9 cellular contexts compared by ENCODE assay signal in genomic region chr2:35428548-35428947, GRCh38.
DNase-seq lines count a peak whose midpoint lies in the region; ATAC-seq and TF ChIP-seq lines count a peak whose summit lies in the region.
"Had no signal": no experiment of that assay in that cellular context is flagged by ENCODE, and none has a peak within 500 bp of the region (broad histone marks: within the 10 kb centered on the region; RNA-seq: fewer than 3 reads in every experiment).

No MANE protein-coding gene starts in this region.

- H3K4me3 ChIP-seq in SJCRH30 = no peak overlapping the region

- peak; percentile 8 to 22 for DNase-seq in activated T-cell treated with anti-CD3 and anti-CD28 coated beads, Interleukin-2, amount 50 U/mL, for 72 hours
- no peak for DNase-seq in activated T-cell treated with anti-CD3 and anti-CD28 coated beads for 4 hours
- peak; percentile 60 to 81 for DNase-seq in SJCRH30
- peak; percentile 74 for DNase-seq in glutamatergic neuron
- no peak for DNase-seq in stimulated activated naive B cell treated with anti-CD40 and anti-IgM and Interleukin-4, amounts not matched to agents 10 μg/mL and 1 μg/mL and 100 μg/mL, for 72 hours
- DNase-seq in NCI-H748 treated with DMSO at 0.1 percent for 48 hours (lab: John Stamatoyannopoulos, UW) = no peak
- DNase-seq in NCI-H1417 treated with DMSO at 0.1 percent for 48 hours (lab: John Stamatoyannopoulos, UW) = no peak

- no peaks in the 10 kb centered on the region for H3K27me3 Mint-ChIP-seq in activated T-cell treated with anti-CD3 and anti-CD28 coated beads, Interleukin-2, amount 50 U/mL, for 72 hours (ENCODE audit: low read depth)
- H3K27me3 Mint-ChIP-seq in glutamatergic neuron (ENCODE audit: unreplicated experiment) = peaks cover 1% of the 10 kb centered on the region
- H3K27me3 Mint-ChIP-seq in stimulated activated naive B cell treated with anti-CD40 and anti-IgM and Interleukin-4, amounts not matched to agents 10 μg/mL and 1 μg/mL and 100 μg/mL, for 72 hours = no peaks in the 10 kb centered on the region
- H3K27me3 Mint-ChIP-seq: activated naive CD8-positive, alpha-beta T cell had no signal

- H3K4me1 Mint-ChIP-seq in activated T-cell treated with anti-CD3 and anti-CD28 coated beads, Interleukin-2, amount 50 U/mL, for 72 hours (ENCODE audit: low read depth) = no peaks in the 10 kb centered on the region
- no peaks in the 10 kb centered on the region for H3K4me1 Mint-ChIP-seq in glutamatergic neuron (ENCODE audit: low read depth, unreplicated experiment)
- H3K4me1 Mint-ChIP-seq in stimulated activated naive B cell treated with anti-CD40 and anti-IgM and Interleukin-4, amounts not matched to agents 10 μg/mL and 1 μg/mL and 100 μg/mL, for 72 hours = peaks cover 0 to 2% of the 10 kb centered on the region in 2 donors

- peaks cover 0 to 7% of the 10 kb centered on the region in 2 donors for H3K9me3 Mint-ChIP-seq in activated T-cell treated with anti-CD3 and anti-CD28 coated beads, Interleukin-2, amount 50 U/mL, for 72 hours
- no peaks in the 10 kb centered on the region for H3K9me3 Mint-ChIP-seq in glutamatergic neuron (ENCODE audit: unreplicated experiment)
- no peaks in the 10 kb centered on the region for H3K9me3 Mint-ChIP-seq in stimulated activated naive B cell treated with anti-CD40 and anti-IgM and Interleukin-4, amounts not matched to agents 10 μg/mL and 1 μg/mL and 100 μg/mL, for 72 hours

- no peak overlapping the region for H3K27ac Mint-ChIP-seq in activated T-cell treated with anti-CD3 and anti-CD28 coated beads, Interleukin-2, amount 50 U/mL, for 72 hours
- H3K27ac Mint-ChIP-seq in glutamatergic neuron (ENCODE audit: unreplicated experiment) = no peak overlapping the region
- H3K27ac Mint-ChIP-seq in stimulated activated naive B cell treated with anti-CD40 and anti-IgM and Interleukin-4, amounts not matched to agents 10 μg/mL and 1 μg/mL and 100 μg/mL, for 72 hours = no peak overlapping the region
- H3K27ac Mint-ChIP-seq: activated naive CD8-positive, alpha-beta T cell had no signal

- no peak overlapping the region for H3K4me3 Mint-ChIP-seq in activated T-cell treated with anti-CD3 and anti-CD28 coated beads, Interleukin-2, amount 50 U/mL, for 72 hours
- H3K4me3 Mint-ChIP-seq in glutamatergic neuron (ENCODE audit: unreplicated experiment) = no peak overlapping the region
- H3K4me3 Mint-ChIP-seq in stimulated activated naive B cell treated with anti-CD40 and anti-IgM and Interleukin-4, amounts not matched to agents 10 μg/mL and 1 μg/mL and 100 μg/mL, for 72 hours = no peak overlapping the region
- H3K4me3 Mint-ChIP-seq: activated naive CD8-positive, alpha-beta T cell had no signal

- no peaks in the 10 kb centered on the region for H3K36me3 Mint-ChIP-seq in activated T-cell treated with anti-CD3 and anti-CD28 coated beads, Interleukin-2, amount 50 U/mL, for 72 hours (ENCODE audit: insufficient read depth in 2 of 2)
- no peaks in the 10 kb centered on the region for H3K36me3 Mint-ChIP-seq in glutamatergic neuron (ENCODE audit: unreplicated experiment)
- no peaks in the 10 kb centered on the region for H3K36me3 Mint-ChIP-seq in stimulated activated naive B cell treated with anti-CD40 and anti-IgM and Interleukin-4, amounts not matched to agents 10 μg/mL and 1 μg/mL and 100 μg/mL, for 72 hours
- H3K36me3 Mint-ChIP-seq: activated naive CD8-positive, alpha-beta T cell had no signal

- no peaks in the 10 kb centered on the region for H3K27me3 ChIP-seq in SJCRH30

- TF ChIP-seq CTCF in glutamatergic neuron (IDR thresholded peaks at IDR 0.05; ENCODE audit: partially characterized antibody, unreplicated experiment) = peak; percentile 79

- no peaks in the 10 kb centered on the region for H3K4me1 ChIP-seq in SJCRH30

- no peak overlapping the region for H3K27ac ChIP-seq in SJCRH30

- no peaks in the 10 kb centered on the region for H3K36me3 ChIP-seq in SJCRH30

- no peaks in the 10 kb centered on the region for H3K9me3 ChIP-seq in SJCRH30 (replicated peaks)

- ATAC-seq in activated T-cell treated with anti-CD3 and anti-CD28 coated beads, Interleukin-2, amount 50 U/mL, for 72 hours (replicated peaks in 1 of 2) = no peak
- peak; percentile 64 for ATAC-seq in HG03025 (IDR thresholded peaks at IDR 0.05; ENCODE audit: low FRiP score, unreplicated experiment)
- peak; percentile 38 to 56 for ATAC-seq in stimulated activated naive B cell treated with anti-CD40 and anti-IgM and Interleukin-4, amounts not matched to agents 10 μg/mL and 1 μg/mL and 100 μg/mL, for 72 hours (replicated peaks)

Comparison
In these comparisons a context has a peak if more than half of its experiments do, and no peak if none do; other contexts are left out.
1. DNase-seq: peak in activated T-cell treated with anti-CD3 and anti-CD28 coated beads, Interleukin-2, amount 50 U/mL, for 72 hours (2 of 2), SJCRH30 (2 of 2) and glutamatergic neuron (single experiment); none in activated T-cell treated with anti-CD3 and anti-CD28 coated beads for 4 hours (single experiment), stimulated activated naive B cell treated with anti-CD40 and anti-IgM and Interleukin-4, amounts not matched to agents 10 μg/mL and 1 μg/mL and 100 μg/mL, for 72 hours (single experiment), NCI-H748 treated with DMSO at 0.1 percent for 48 hours (single experiment) and NCI-H1417 treated with DMSO at 0.1 percent for 48 hours (single experiment).
2. ATAC-seq: peak in HG03025 (single experiment) and stimulated activated naive B cell treated with anti-CD40 and anti-IgM and Interleukin-4, amounts not matched to agents 10 μg/mL and 1 μg/mL and 100 μg/mL, for 72 hours (2 of 2); none in activated T-cell treated with anti-CD3 and anti-CD28 coated beads, Interleukin-2, amount 50 U/mL, for 72 hours (0 of 2).